Comparison of ENCODE assay signal across 18 cellular contexts in genomic region chr3:125104639-125105038, GRCh38.
"Had no signal": no experiment of that assay in that cellular context is flagged by ENCODE, and none has a peak within 500 bp of the region (broad histone marks: within the 10 kb centered on the region; RNA-seq: fewer than 3 reads in every experiment).

No MANE protein-coding gene starts in this region.

- H3K36me3 ChIP-seq: lower lobe of right lung, upper lobe of left lung had no signal

- DNase-seq: activated CD4-positive, alpha-beta T cell treated with anti-CD3 and anti-CD28 coated beads for 1 hour; activated CD4-positive, alpha-beta T cell treated with anti-CD3 and anti-CD28 coated beads, Interleukin-2, amount 50 U/mL, for 48 hours; activated CD8-positive, alpha-beta memory T cell treated with anti-CD3 and anti-CD28 coated beads, Interleukin-2, amount 10 ng/mL, durations not matched to agents 7 days and 5 days; activated gamma-delta T cell treated with Interleukin-2 at 50 U/mL for 16 hours; activated naive CD8-positive, alpha-beta T cell treated with anti-CD3 and anti-CD28 coated beads, Interleukin-2, amount 10 ng/mL, durations not matched to agents 7 days and 5 days; activated T-cell treated with anti-CD3 and anti-CD28 coated beads, Interleukin-2, amount 50 U/mL, for 4 hours; aorta; hypothalamus; lower lobe of right lung; midbrain; right cardiac atrium; stimulated activated naive CD4-positive, alpha-beta T cell; substantia nigra; T-helper 9 cell; upper lobe of left lung had no signal

- H3K27me3 ChIP-seq: upper lobe of left lung had no signal

- H3K4me3 Mint-ChIP-seq: activated CD8-positive, alpha-beta memory T cell treated with anti-CD3 and anti-CD28 coated beads, Interleukin-2, amount 10 ng/mL, durations not matched to agents 7 days and 5 days; activated naive CD8-positive, alpha-beta T cell treated with anti-CD3 and anti-CD28 coated beads, Interleukin-2, amount 10 ng/mL, durations not matched to agents 7 days and 5 days; activated T-cell treated with anti-CD3 and anti-CD28 coated beads, Interleukin-2, amount 50 U/mL, for 4 hours had no signal

- H3K4me3 ChIP-seq: lower lobe of right lung, smooth muscle cell, upper lobe of left lung had no signal

- H3K27ac ChIP-seq: lower lobe of right lung, upper lobe of left lung had no signal

- ATAC-seq: activated CD8-positive, alpha-beta memory T cell treated with anti-CD3 and anti-CD28 coated beads, Interleukin-2, amount 10 ng/mL, durations not matched to agents 7 days and 5 days; activated T-cell treated with anti-CD3 and anti-CD28 coated beads, Interleukin-2, amount 50 U/mL, for 4 hours; lower lobe of right lung; right cardiac atrium had no signal

- H3K9me3 ChIP-seq: lower lobe of right lung, upper lobe of left lung had no signal

- H3K4me1 ChIP-seq: lower lobe of right lung, upper lobe of left lung had no signal

- FAIRE-seq: bronchial epithelial cell, endothelial cell of umbilical vein had no signal

- H3K27ac Mint-ChIP-seq: activated CD8-positive, alpha-beta memory T cell treated with anti-CD3 and anti-CD28 coated beads, Interleukin-2, amount 10 ng/mL, durations not matched to agents 7 days and 5 days; activated naive CD8-positive, alpha-beta T cell treated with anti-CD3 and anti-CD28 coated beads, Interleukin-2, amount 10 ng/mL, durations not matched to agents 7 days and 5 days had no signal
